1 cellular context compared by ENCODE assay signal in genomic region chr19:44304659-44305193, GRCh38.
TF ChIP-seq lines count a peak whose summit lies in the region.

TSS of gene ZNF235 (minus strand) at chr19:44305025. CDS start at chr19:44303404, 1,621 bp downstream.

TF ChIP-seq in K562, 482 proteins besides CTCF, POLR2A, EP300 and RAD21 (continued from another document and continues in another):
- TF ChIP-seq RBM22 (IDR thresholded peaks at IDR 0.05; ENCODE audit: low read depth, low read length, poor library complexity, severe bottlenecking) (no peak), JUN (IDR thresholded peaks at IDR 0.05; ENCODE audit: borderline replicate concordance, low read depth, low read length) (no peak), JUN (CRISPR knock-in tag; IDR thresholded peaks at IDR 0.05; ENCODE audit: borderline replicate concordance) (no peak), MTA3 (IDR thresholded peaks at IDR 0.05; ENCODE audit: borderline replicate concordance) (peak; percentile 43; the same call in 1 of the 2 replicates), BDP1 (IDR thresholded peaks at IDR 0.05; ENCODE audit: insufficient read depth, insufficient read length) (no peak), EP400 (IDR thresholded peaks at IDR 0.05) (no peak), MXD1 (CRISPR knock-in tag; IDR thresholded peaks at IDR 0.05; ENCODE audit: borderline replicate concordance, poor library complexity, severe bottlenecking) (no peak), SOX6 (IDR thresholded peaks at IDR 0.05) (peak; percentile 24; the same call in 1 of the 2 replicates), ZNF583 (CRISPR knock-in tag; IDR thresholded peaks at IDR 0.05) (0 out of 2 replicates have a peak, but pooled peaks have one; percentile 26), MBD1 (CRISPR knock-in tag; IDR thresholded peaks at IDR 0.05) (no peak), ESRRA (IDR thresholded peaks at IDR 0.05; ENCODE audit: borderline replicate concordance, low read depth) (0 out of 2 replicates have a peak, but pooled peaks have one; percentile 39), ZBTB12 (CRISPR knock-in tag; IDR thresholded peaks at IDR 0.05) (no peak), CREB3L1 (IDR thresholded peaks at IDR 0.05; ENCODE audit: borderline replicate concordance, low read depth) (peak; percentile 75; the same call in 1 of the 2 replicates), NFE2 (IDR thresholded peaks at IDR 0.05; ENCODE audit: low read depth) (peak; percentile 60), ZNF695 (CRISPR knock-in tag; IDR thresholded peaks at IDR 0.05) (no peak), ZBTB1 (CRISPR knock-in tag; IDR thresholded peaks at IDR 0.05; ENCODE audit: borderline replicate concordance, low read depth) (no peak), ZBTB8A (IDR thresholded peaks at IDR 0.05; ENCODE audit: partially characterized antibody) (no peak), BRF1 (IDR thresholded peaks at IDR 0.05; ENCODE audit: borderline replicate concordance, extremely low read depth, insufficient read length) (no peak), OTX1 (CRISPR knock-in tag; IDR thresholded peaks at IDR 0.05) (no peak), PYGO2 (tag; IDR thresholded peaks at IDR 0.05) (no peak), ZNF3 (CRISPR knock-in tag; IDR thresholded peaks at IDR 0.05) (no peak), UBTF (IDR thresholded peaks at IDR 0.05; ENCODE audit: borderline replicate concordance in 1 of 2, low read depth in 2 of 2, low read length in 2 of 2) (peak; percentile 89 to 92; a peak in 3 of 4 replicates), PCBP2 (IDR thresholded peaks at IDR 0.05; ENCODE audit: low read depth, low read length, poor library complexity, severe bottlenecking) (no peak), ZNF75A (CRISPR knock-in tag; IDR thresholded peaks at IDR 0.05) (no peak), E2F6 (IDR thresholded peaks at IDR 0.05; ENCODE audit: borderline replicate concordance in 1 of 2, extremely low read depth in 1 of 2, insufficient read depth in 1 of 2, insufficient read length in 1 of 2, low read depth in 1 of 2, low read length in 1 of 2, poor library complexity in 1 of 2, severe bottlenecking in 1 of 2) (peak in 1 of 2 experiments; percentile 10), ZFPM2 (CRISPR knock-in tag; IDR thresholded peaks at IDR 0.05) (no peak), GTF2B (IDR thresholded peaks at IDR 0.05; ENCODE audit: extremely low read depth, insufficient read length) (no peak), NR2C2 (CRISPR knock-in tag; IDR thresholded peaks at IDR 0.05) (peak; percentile 26; the same call in 1 of the 2 replicates), NR2C2 (tag; IDR thresholded peaks at IDR 0.05) (peak; percentile 93), ZBTB11 (CRISPR knock-in tag; IDR thresholded peaks at IDR 0.05) (peak in 1 of 3 experiments; percentile 87; a peak in 2 of 6 replicates), U2AF1 (optimal IDR thresholded peaks at IDR 0.05; ENCODE audit: low read depth, low read length) (no peak), HMGN3 (IDR thresholded peaks at IDR 0.05; ENCODE audit: borderline replicate concordance, extremely low read depth, insufficient read length, low read depth, low read length) (peak; percentile 57), POLR2AphosphoS5 (IDR thresholded peaks at IDR 0.05; ENCODE audit: control insufficient read depth, insufficient read depth, low read depth, low read length) (0 out of 2 replicates have a peak, but pooled peaks have one; percentile 42), ADNP (tag; IDR thresholded peaks at IDR 0.05) (peak; percentile 51; the same call in 1 of the 2 replicates), HDGF (IDR thresholded peaks at IDR 0.05) (no peak), CREM (IDR thresholded peaks at IDR 0.05; ENCODE audit: low read depth) (peak; percentile 83), KDM4B (IDR thresholded peaks at IDR 0.05; ENCODE audit: borderline replicate concordance in 2 of 2, low read depth in 1 of 2) (peak in 1 of 2 experiments; percentile 91; a peak in 2 of 4 replicates), MLLT1 (IDR thresholded peaks at IDR 0.05) (no peak), RERE (CRISPR knock-in tag; IDR thresholded peaks at IDR 0.05; ENCODE audit: borderline replicate concordance) (no peak)
